Comparison of ENCODE assay signal across 21 cellular contexts in the genomic region with DNA sequence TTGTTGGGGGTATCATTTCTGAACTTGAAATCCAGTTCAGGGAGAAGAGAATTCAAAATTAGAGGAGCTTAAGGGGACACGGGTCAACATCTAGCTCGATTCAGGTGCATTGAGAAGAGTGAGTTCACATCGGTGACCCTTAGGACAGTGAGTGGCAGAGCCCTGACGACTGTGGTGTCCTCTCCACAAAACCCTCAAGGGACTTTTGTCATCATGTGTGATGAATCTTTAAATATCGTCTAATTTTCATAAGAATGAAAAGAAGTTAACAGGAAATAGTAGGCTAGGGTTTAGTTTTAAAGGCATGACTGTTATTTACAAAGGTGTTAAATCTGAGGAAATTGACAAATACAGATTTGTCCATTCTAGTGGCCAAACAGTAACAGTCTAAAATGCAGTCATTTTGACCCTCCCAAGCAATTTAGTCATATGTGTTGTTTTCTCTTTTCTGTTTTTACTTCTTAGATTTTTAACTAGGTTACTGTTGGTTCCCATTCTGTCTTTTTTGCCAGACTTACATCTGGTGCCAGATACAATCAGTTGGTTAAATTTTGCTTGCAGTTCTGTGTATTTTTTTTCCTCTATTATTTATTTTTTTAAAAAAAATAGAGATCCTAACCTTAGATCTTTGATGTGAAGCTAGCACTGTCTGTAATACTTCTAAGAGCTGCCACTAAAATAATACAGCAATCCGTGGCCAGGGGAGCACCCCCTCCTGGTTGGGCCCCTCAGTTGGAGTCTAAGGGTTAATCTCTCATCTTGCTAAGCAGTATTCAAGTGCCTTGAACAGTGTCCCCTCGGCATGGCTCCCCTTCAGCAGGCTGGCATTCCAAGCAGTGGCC. TPM values are rescaled to one million over a fixed set of nuclear protein-coding genes. Genes with fewer than 3 reads are reported as not detected.
DNase-seq lines count a peak whose midpoint lies in the region; ATAC-seq and TF ChIP-seq lines count a peak whose summit lies in the region.
"Had no signal": no experiment of that assay in that cellular context is flagged by ENCODE, and none has a peak within 500 bp of the region (broad histone marks: within the 10 kb centered on the region; RNA-seq: fewer than 3 reads in every experiment).

No MANE protein-coding gene starts in this region.

- no peaks in the 10 kb centered on the region for H3K79me2 ChIP-seq in GM23338 (replicated peaks; ENCODE audit: insufficient read depth)
- H3K79me2 ChIP-seq in SK-N-SH (ENCODE audit: insufficient read depth), result no peaks in the 10 kb centered on the region

- H3K27ac Mint-ChIP-seq in GM23338, result peak overlapping the region; percentile 7; the same call in 1 of the 2 replicates
- peak overlapping the region; percentile 48 for H3K27ac Mint-ChIP-seq in endodermal cell
- H3K27ac Mint-ChIP-seq: B cell; CD4-positive, alpha-beta T cell; T-helper 1 cell treated with Interleukin-12 subunit alpha and Interleukin-12 subunit beta and Interleukin-4 antibody, amounts not matched to agents 30 μg/mL and 1 μg/mL, for 36 hours had no signal

- no peak for ATAC-seq in GM23338
- ATAC-seq in GM21619 (IDR thresholded peaks at IDR 0.05; ENCODE audit: unreplicated experiment), result no peak

- 65% methylated on average over 7 of the region's 7 CpGs for WGBS in SK-N-SH (ENCODE audit: low lambda C conversion rate)
- WGBS in endodermal cell (ENCODE audit: insufficient coverage in 1 of 2, insufficient read length in 1 of 2), 2 experiments, result 89 to 90% methylated on average over 6 to 7 of the region's 7 CpGs

- peaks cover 19% of the 10 kb centered on the region for H3K27me3 Mint-ChIP-seq in GM23338 (ENCODE audit: insufficient read depth, low read depth, poor library complexity)
- H3K27me3 Mint-ChIP-seq in endodermal cell (ENCODE audit: insufficient read depth), result no peaks in the 10 kb centered on the region
- H3K27me3 Mint-ChIP-seq: B cell; CD4-positive, alpha-beta T cell had no signal

- H4K20me1 ChIP-seq in GM23338 (replicated peaks; ENCODE audit: insufficient read depth) (no peaks in the 10 kb centered on the region), SK-N-SH (ENCODE audit: insufficient read depth) (no peaks in the 10 kb centered on the region)

- CTCF ChIA-PET in A673 (lab: Charles Lee) (no interaction called here), SK-N-SH (lab: Yijun Ruan, JAX) (interaction anchor here (0.7 to 9.3 kb wide), 13 partner anchors 10 to 713 kb away, joined by 3 to 85 read pairs (median 6); no protein-coding TSS in a partner anchor)

- no peaks in the 10 kb centered on the region for H3K9me3 ChIP-seq in A673 (ENCODE audit: low read depth, low read length, poor library complexity, severe bottlenecking)
- H3K9me3 ChIP-seq in SK-N-SH, result no peaks in the 10 kb centered on the region
- no peaks in the 10 kb centered on the region for H3K9me3 ChIP-seq in endodermal cell (ENCODE audit: control insufficient read depth, low read length)
- H3K9me3 ChIP-seq: HAP-1 had no signal

- H3K27me3 ChIP-seq in A673 (replicated peaks; ENCODE audit: insufficient read depth, low read depth, low read length, poor library complexity) (no peaks in the 10 kb centered on the region), GM23338 (ENCODE audit: insufficient read depth) (no peaks in the 10 kb centered on the region), SK-N-SH (ENCODE audit: insufficient read depth) (no peaks in the 10 kb centered on the region), endodermal cell (ENCODE audit: control insufficient read depth, insufficient read depth, low read length, poor library complexity, severe bottlenecking) (no peaks in the 10 kb centered on the region)

- DNase-seq in A673 (ENCODE audit: low spot score) (no peak), GM23338 (ENCODE audit: low spot score) (no peak), SK-N-SH (peak; percentile 75), endodermal cell (no peak), NCI-H1436 (lab: John Stamatoyannopoulos, UW) (no peak), NCI-H2107 (lab: John Stamatoyannopoulos, UW) (no peak), KG1 (lab: John Stamatoyannopoulos, UW) (no peak)
- DNase-seq: 8988T; CD4-positive, alpha-beta T cell; MM.1S; NCI-H1092; NCI-H1694; NCI-H2081 treated with DMSO at 0.1 percent for 48 hours; NCI-H510A; NCI-H748 treated with DMSO at 0.1 percent for 48 hours; NK-92 treated with Interleukin-12 subunit alpha and Interleukin-12 subunit beta, amount 100 ng/mL, for 24 hours; SHP77 had no signal

- peak in 1 of 2 experiments; percentile 71; a peak in 2 of 4 replicates for TF ChIP-seq EP300 in SK-N-SH (IDR thresholded peaks at IDR 0.05; ENCODE audit: borderline replicate concordance in 1 of 2, low read depth in 1 of 2, low read length in 1 of 2)

- peak; percentile 2; the same call in 1 of the 2 replicates for TF ChIP-seq RAD21 in SK-N-SH (IDR thresholded peaks at IDR 0.05; ENCODE audit: low read length)

- H3K4me2 ChIP-seq in GM23338 (no peak overlapping the region), SK-N-SH (no peak overlapping the region)

- TSS peak; percentile 25 for BruUV-seq in A673 (replicated peaks; lab: Mats Ljungman, UMichigan)

- intact Hi-C loops in A673 (cut with micrococcal nuclease; ENCODE audit: unreplicated experiment), result no loop called here

- H3K4me3 ChIP-seq in A673 (ENCODE audit: low read depth, low read length, poor library complexity, severe bottlenecking) (no peak overlapping the region), GM23338 (no peak overlapping the region), SK-N-SH (ENCODE audit: low read depth in 2 of 2, low read length in 1 of 2) (no peak overlapping the region; a peak in 1 of 4 replicates), endodermal cell (ENCODE audit: low read length) (no peak overlapping the region)
- H3K4me3 ChIP-seq: HAP-1 had no signal

- H3K36me3 Mint-ChIP-seq in GM23338 (ENCODE audit: low read depth), result peaks cover 11% of the 10 kb centered on the region
- peaks cover 22% of the 10 kb centered on the region for H3K36me3 Mint-ChIP-seq in endodermal cell (ENCODE audit: low read depth)

- peaks cover 10% of the 10 kb centered on the region for H3K4me1 Mint-ChIP-seq in GM23338
- H3K4me1 Mint-ChIP-seq in endodermal cell, result peaks cover 8% of the 10 kb centered on the region

- H3K4me3 Mint-ChIP-seq in GM23338 (no peak overlapping the region), endodermal cell (no peak overlapping the region)
- H3K4me3 Mint-ChIP-seq: B cell; CD4-positive, alpha-beta T cell; T-helper 1 cell treated with Interleukin-12 subunit alpha and Interleukin-12 subunit beta and Interleukin-4 antibody, amounts not matched to agents 30 μg/mL and 1 μg/mL, for 36 hours had no signal

- peaks cover 16% of the 10 kb centered on the region for H3K4me1 ChIP-seq in A673 (ENCODE audit: insufficient read depth, low read length, poor library complexity, severe bottlenecking)
- H3K4me1 ChIP-seq in GM23338 (ENCODE audit: insufficient read depth), result peaks cover 13% of the 10 kb centered on the region; the same call in 1 of the 2 replicates
- H3K4me1 ChIP-seq in SK-N-SH (ENCODE audit: control insufficient read depth in 1 of 2, insufficient read depth in 2 of 2, low read depth in 1 of 2, low read length in 1 of 2), result peaks cover 0 to 40% of the 10 kb centered on the region in 2 experiments; a peak in 2 of 4 replicates
- no peaks in the 10 kb centered on the region for H3K4me1 ChIP-seq in endodermal cell (ENCODE audit: control insufficient read depth, insufficient read depth, low read length)
- H3K4me1 ChIP-seq: HAP-1 had no signal

- no peak overlapping the region for H2AFZ ChIP-seq in GM23338
- no peak overlapping the region for H2AFZ ChIP-seq in SK-N-SH (ENCODE audit: low read depth)

- TF ChIP-seq CTCF in A673 (conservative IDR thresholded peaks at IDR 0.05; ENCODE audit: low read depth, low read length) (no peak), GM23338 (conservative IDR thresholded peaks at IDR 0.05; ENCODE audit: low read depth in 2 of 2) (no peak), SK-N-SH (IDR thresholded peaks at IDR 0.05) (no peak), endodermal cell (conservative IDR thresholded peaks at IDR 0.05) (no peak)

- H3F3A ChIP-seq in GM23338 (replicated peaks; ENCODE audit: low read depth) (peaks cover 24% of the 10 kb centered on the region), SK-N-SH (replicated peaks; ENCODE audit: insufficient read depth) (no peaks in the 10 kb centered on the region)

- no peak overlapping the region for H3K27ac ChIP-seq in A673 (ENCODE audit: low read depth, low read length, poor library complexity, severe bottlenecking)
- no peak overlapping the region; the same call in 1 of the 2 replicates for H3K27ac ChIP-seq in GM23338 (ENCODE audit: low read depth)
- H3K27ac ChIP-seq in SK-N-SH (ENCODE audit: low read depth in 2 of 2, low read length in 1 of 2), result peak overlapping the region in 1 of 2 experiments; percentile 91; a peak in 2 of 4 replicates
- H3K27ac ChIP-seq in endodermal cell (ENCODE audit: low read depth, low read length), result no peak overlapping the region

- H3K9me3 Mint-ChIP-seq in GM23338 (no peaks in the 10 kb centered on the region), endodermal cell (no peaks in the 10 kb centered on the region)
- H3K9me3 Mint-ChIP-seq: CD4-positive, alpha-beta T cell; T-helper 1 cell treated with Interleukin-12 subunit alpha and Interleukin-12 subunit beta and Interleukin-4 antibody, amounts not matched to agents 30 μg/mL and 1 μg/mL, for 36 hours had no signal

- POLR2A ChIA-PET in A673 (lab: Charles Lee; ENCODE audit: low non-redundant PET), result no interaction called here
- POLR2A ChIA-PET in SK-N-SH (lab: Yijun Ruan, JAX), result interaction anchor here (1.1 kb wide), 1 partner anchor 18 kb away, joined by 8 read pairs; no protein-coding TSS in a partner anchor

- no peak overlapping the region for H3K9ac ChIP-seq in SK-N-SH
- no peak overlapping the region for H3K9ac ChIP-seq in endodermal cell (ENCODE audit: extremely low read depth, low read length, poor library complexity, severe bottlenecking)

- H3K9me2 ChIP-seq in GM23338 (ENCODE audit: insufficient read depth) (no peaks in the 10 kb centered on the region), SK-N-SH (no peaks in the 10 kb centered on the region)

- peaks cover 3% of the 10 kb centered on the region for H3K36me3 ChIP-seq in A673 (ENCODE audit: insufficient read depth, low read length, poor library complexity, severe bottlenecking)
- H3K36me3 ChIP-seq in GM23338 (ENCODE audit: insufficient read depth), result peaks cover 8% of the 10 kb centered on the region; the same call in 1 of the 2 replicates
- peaks cover 0 to 14% of the 10 kb centered on the region in 2 experiments for H3K36me3 ChIP-seq in SK-N-SH (replicated peaks in 1 of 2; ENCODE audit: control insufficient read depth in 1 of 2, insufficient read depth in 2 of 2, low read length in 1 of 2)
- peaks cover 14% of the 10 kb centered on the region for H3K36me3 ChIP-seq in endodermal cell (ENCODE audit: control insufficient read depth, insufficient read depth, low read length)

TF ChIP-seq in SK-N-SH, 30 proteins besides CTCF, POLR2A, EP300 and RAD21 (continues in another document):
- TF ChIP-seq GATA2 (CRISPR knock-in tag; IDR thresholded peaks at IDR 0.05), result peak; percentile 69

RNA-seq across cellular contexts. Expression of a gene that starts 34.9 kb away (rescaled TPM):
- 8.6 and 11.3 TPM in 2 replicates for total RNA-seq in A673 (2021)
- 21.9 and 30.3 TPM in 2 replicates for total RNA-seq in GM23338 (2014; rRNA removed; shearing (Covaris generic))
- polyA plus RNA-seq in GM23338 (2016; fragmentation: Nextera tagmentation; extraction: Ambion mirVana), result 5.6 and 8.7 TPM in 2 replicates
- polyA plus RNA-seq in SK-N-SH (2012; rRNA removed), result 3.8 and 4.7 TPM in 2 replicates
- polyA plus RNA-seq in SK-N-SH (2012; cell fraction: cytosol; rRNA removed), result 1.5 and 3.3 TPM in 2 replicates
- 8.5 and 19.3 TPM in 2 replicates for polyA plus RNA-seq in SK-N-SH (2012; cell fraction: nucleus; rRNA removed)
- 1 to 10 TPM; 8.0 to 8.7 TPM for total RNA-seq in endodermal cell
- 8.4 TPM for polyA plus RNA-seq in endodermal cell (2013, experiment 1 of 2)
- polyA plus RNA-seq in endodermal cell (2013, experiment 2 of 2), result 8.7 TPM
